9 cellular contexts compared by ENCODE assay signal in the genomic region with DNA sequence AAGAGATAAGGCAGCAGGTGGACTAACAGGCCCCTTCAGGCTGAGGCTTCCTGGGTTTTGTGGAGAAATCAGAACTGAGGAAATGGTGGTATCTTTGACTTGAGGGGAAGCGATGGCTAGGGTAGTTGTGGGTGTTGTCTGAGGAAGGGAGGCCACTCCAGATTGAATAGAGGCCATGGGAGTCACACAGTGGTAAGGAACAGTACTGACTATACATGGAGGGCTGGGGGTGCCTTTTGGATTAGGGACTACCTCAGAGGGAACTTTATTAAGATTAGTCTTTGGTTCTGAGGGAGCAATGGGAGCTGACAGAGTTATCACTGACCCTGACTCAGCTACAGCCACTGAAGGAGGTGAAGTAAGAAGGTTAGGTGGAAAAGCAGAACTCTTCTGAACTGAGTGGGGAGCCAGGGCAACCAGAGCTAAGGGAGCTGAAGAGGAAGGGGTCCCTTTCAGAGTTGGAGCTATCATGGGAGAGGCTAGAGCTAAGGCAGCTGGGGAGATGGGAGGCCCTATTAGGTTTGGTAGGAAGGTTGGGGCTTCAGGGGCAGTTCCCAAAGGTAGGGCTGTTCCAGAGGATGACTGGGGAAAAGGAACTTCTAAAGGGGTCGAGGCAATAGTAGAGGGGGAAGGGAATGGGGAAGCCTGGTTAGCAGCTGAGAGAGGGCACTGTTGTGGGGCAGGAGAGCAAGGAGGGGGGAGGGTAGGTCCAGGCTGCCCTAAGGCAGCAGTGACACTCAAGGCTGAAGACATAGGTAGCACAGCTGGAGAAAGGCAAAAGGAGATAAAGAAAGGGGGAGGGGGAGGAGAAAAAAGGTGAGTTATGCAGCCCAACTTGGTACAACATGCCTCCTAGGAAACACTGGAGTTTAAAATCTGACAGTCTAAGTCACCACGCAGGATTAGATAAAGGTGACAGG. TPM values are rescaled to one million over a fixed set of nuclear protein-coding genes. Genes with fewer than 3 reads are reported as not detected.
A peak's percentile ranks its signal among the peaks of the same experiment; 100 is the strongest.
DNase-seq lines count a peak whose midpoint lies in the region; ATAC-seq, FAIRE-seq and TF ChIP-seq lines count a peak whose summit lies in the region.
"Had no signal": no experiment of that assay in that cellular context is flagged by ENCODE, and none has a peak within 500 bp of the region (broad histone marks: within the 10 kb centered on the region; RNA-seq: fewer than 3 reads in every experiment).

No MANE protein-coding gene starts in this region.

- TF ChIP-seq CTCF in CD4-positive, alpha-beta T cell (IDR thresholded peaks at IDR 0.05): no peak
- no peak for TF ChIP-seq CTCF in GM12878 (IDR thresholded peaks at IDR 0.05 in 2 of 3, conservative IDR thresholded peaks at IDR 0.05 in 1 of 3; ENCODE audit: control insufficient read depth in 2 of 3, extremely low read depth in 1 of 3, insufficient read depth in 1 of 3, low read depth in 3 of 3, low read length in 3 of 3)

- peaks cover 87% of the 10 kb centered on the region for H3K36me3 Mint-ChIP-seq in CD4-positive, alpha-beta T cell (ENCODE audit: low read depth)
- peaks cover 0 to 59% (median 24%) of the 10 kb centered on the region in 5 donors for H3K36me3 Mint-ChIP-seq in naive thymus-derived CD4-positive, alpha-beta T cell

- H3K27me3 Mint-ChIP-seq in CD4-positive, alpha-beta T cell: no peaks in the 10 kb centered on the region
- H3K27me3 Mint-ChIP-seq in naive thymus-derived CD4-positive, alpha-beta T cell: no peaks in the 10 kb centered on the region

- H3K27ac ChIP-seq in CD4-positive, alpha-beta T cell (ENCODE audit: low read depth, low read length): peak overlapping the region; percentile 50
- H3K27ac ChIP-seq in GM12878 (ENCODE audit: control insufficient read depth, insufficient read depth): peak overlapping the region; percentile 46
- peak overlapping the region; percentile 87 for H3K27ac ChIP-seq in naive thymus-derived CD4-positive, alpha-beta T cell (ENCODE audit: low read depth, low read length)

- no peaks in the 10 kb centered on the region for H3K9me3 ChIP-seq in CD4-positive, alpha-beta T cell (ENCODE audit: control insufficient read depth, low read length)
- no peaks in the 10 kb centered on the region for H3K9me3 ChIP-seq in GM12878 (replicated peaks; ENCODE audit: control insufficient read depth, insufficient read depth, low read length)
- H3K9me3 ChIP-seq in naive thymus-derived CD4-positive, alpha-beta T cell (ENCODE audit: control insufficient read depth in 2 of 3, low read length in 3 of 3): no peaks in the 10 kb centered on the region

- FAIRE-seq in GM12878 (lab: Jason Lieb, UNC) (no peak), RCC 7860 (lab: Jason Lieb, UNC) (no peak)

- H3K79me2 ChIP-seq in GM12878 (ENCODE audit: control insufficient read depth, insufficient read depth, low read length): peaks cover 87% of the 10 kb centered on the region

- peaks cover 15 to 29% of the 10 kb centered on the region in 2 experiments for H3K36me3 ChIP-seq in GM12878 (ENCODE audit: control insufficient read depth in 2 of 2, insufficient read depth in 2 of 2, low read length in 1 of 2)
- H3K36me3 ChIP-seq in naive thymus-derived CD4-positive, alpha-beta T cell (ENCODE audit: control insufficient read depth in 2 of 3, insufficient read depth in 3 of 3, low read length in 3 of 3): peaks cover 10 to 56% (median 16%) of the 10 kb centered on the region in 3 experiments

- peak overlapping the region; percentile 57 for H3K9ac ChIP-seq in GM12878 (ENCODE audit: control insufficient read depth, insufficient read depth, low read length)

- H3K4me2 ChIP-seq in GM12878 (ENCODE audit: control insufficient read depth, insufficient read depth): peak overlapping the region; percentile 91

- no peak for TF ChIP-seq EP300 in GM12878 (IDR thresholded peaks at IDR 0.05; ENCODE audit: borderline replicate concordance in 1 of 2, control insufficient read depth in 1 of 2, low read depth in 2 of 2, low read length in 2 of 2)

- H3K4me1 ChIP-seq in GM12878 (ENCODE audit: control insufficient read depth, insufficient read depth, low read length): peaks cover 43% of the 10 kb centered on the region
- H3K4me1 ChIP-seq in naive thymus-derived CD4-positive, alpha-beta T cell (ENCODE audit: control insufficient read depth in 2 of 2, insufficient read depth in 2 of 2, low read length in 2 of 2): peaks cover 53% of the 10 kb centered on the region in 2 donors

- POLR2A ChIA-PET in CD4-positive, alpha-beta T cell (lab: Charles Lee): interaction anchor here (0.6 to 4.2 kb wide), 4 partner anchors 33 to 474 kb away, joined by 3 to 26 read pairs (median 3); a partner anchor contains a TSS
- POLR2A ChIA-PET in GM12878 (lab: Charles Lee): interaction anchor here (1.7 to 3.7 kb wide), 2 partner anchors 32 to 84 kb away, joined by 4 to 21 read pairs; a partner anchor contains a TSS
- POLR2A ChIA-PET in naive thymus-derived CD4-positive, alpha-beta T cell (lab: Charles Lee): interaction anchor here (0.6 to 1.4 kb wide), 3 partner anchors 23 to 76 kb away, joined by 3 read pairs; a partner anchor contains a TSS

- no TSS peak for BruUV-seq in GM12878 (replicated peaks; lab: Mats Ljungman, UMichigan)

- H2AFZ ChIP-seq in GM12878 (ENCODE audit: control insufficient read depth, low read depth, low read length): no peak overlapping the region

- 65% methylated on average over 3 of the region's 3 CpGs for WGBS in GM12878 (ENCODE audit: insufficient coverage, insufficient replicate concordance, low lambda C conversion rate, missing lambda C conversion rate)

- no peak for TF ChIP-seq RAD21 in GM12878 (IDR thresholded peaks at IDR 0.05; ENCODE audit: insufficient read depth, low read depth, low read length)

- CTCF ChIA-PET in CD4-positive, alpha-beta T cell (lab: Charles Lee): no interaction called here
- CTCF ChIA-PET in GM12878 (lab: Yijun Ruan, JAX): interaction anchor here (1.1 to 1.2 kb wide), 2 partner anchors 11 to 93 kb away, joined by 3 read pairs; no protein-coding TSS in a partner anchor
- CTCF ChIA-PET in naive thymus-derived CD4-positive, alpha-beta T cell (lab: Charles Lee): no interaction called here

- no peak for ATAC-seq in CD4-positive, alpha-beta T cell (ENCODE audit: poor library complexity)
- ATAC-seq in GM12878 (no peak), GM18520 (IDR thresholded peaks at IDR 0.05; ENCODE audit: unreplicated experiment) (no peak)
- ATAC-seq in naive thymus-derived CD4-positive, alpha-beta T cell: no peak

- TF ChIP-seq POLR2A in GM12878 (IDR thresholded peaks at IDR 0.05; ENCODE audit: low read depth, low read length): no peak

- H3K4me3 ChIP-seq in GM12878: peak overlapping the region; percentile 97
- H3K4me3 ChIP-seq in naive thymus-derived CD4-positive, alpha-beta T cell (ENCODE audit: low read length): no peak overlapping the region

- in situ Hi-C loops in GM12878 (cut with MboI): no loop called here

- peak overlapping the region; percentile 92 for H3K27ac Mint-ChIP-seq in CD4-positive, alpha-beta T cell
- H3K27ac Mint-ChIP-seq in naive thymus-derived CD4-positive, alpha-beta T cell: peak overlapping the region; percentile 43 to 94 (median 82)

- SMC1A ChIA-PET in GM12878 (lab: Charles Lee; ENCODE audit: uncharacterized antibody, unreplicated experiment): interaction anchor here (0.7 to 2.2 kb wide), 5 partner anchors 10 to 84 kb away, joined by 3 to 9 read pairs (median 4); no protein-coding TSS in a partner anchor

- peaks cover 88% of the 10 kb centered on the region for H3K4me1 Mint-ChIP-seq in CD4-positive, alpha-beta T cell (ENCODE audit: low read depth)
- H3K4me1 Mint-ChIP-seq in naive thymus-derived CD4-positive, alpha-beta T cell: peaks cover 68 to 80% (median 75%) of the 10 kb centered on the region in 7 donors

- peaks cover 30% of the 10 kb centered on the region for H4K20me1 ChIP-seq in GM12878 (ENCODE audit: control insufficient read depth, insufficient read depth)

- no peaks in the 10 kb centered on the region for H3K27me3 ChIP-seq in CD4-positive, alpha-beta T cell (ENCODE audit: control insufficient read depth, insufficient read depth, low read length)
- no peaks in the 10 kb centered on the region for H3K27me3 ChIP-seq in GM12878 (replicated peaks in 1 of 2; ENCODE audit: control insufficient read depth in 2 of 2, insufficient read depth in 2 of 2, low read length in 1 of 2)
- no peaks in the 10 kb centered on the region for H3K27me3 ChIP-seq in naive thymus-derived CD4-positive, alpha-beta T cell (ENCODE audit: control insufficient read depth in 2 of 2, insufficient read depth in 2 of 2, low read length in 2 of 2)

- H3K4me3 Mint-ChIP-seq in CD4-positive, alpha-beta T cell: peak overlapping the region; percentile 98
- peak overlapping the region; percentile 12 to 99 (median 81) for H3K4me3 Mint-ChIP-seq in naive thymus-derived CD4-positive, alpha-beta T cell

- DNase-seq in CD4-positive, alpha-beta T cell: no peak
- peak; percentile 27 to 55 for DNase-seq in Kasumi-1 (lab: John Stamatoyannopoulos, UW)
- DNase-seq in GM12878 (ENCODE audit: low read depth, low spot score): no peak
- DNase-seq in naive thymus-derived CD4-positive, alpha-beta T cell: no peak
- no peak for DNase-seq in COR-L47 (lab: John Stamatoyannopoulos, UW)
- DNase-seq in anterior cingulate cortex (lab: John Stamatoyannopoulos, UW): no peak
- no peak for DNase-seq in RCC 7860 (ENCODE audit: low spot score)
- DNase-seq: glutamatergic neuron had no signal

- H3K9me3 Mint-ChIP-seq in CD4-positive, alpha-beta T cell: no peaks in the 10 kb centered on the region
- H3K9me3 Mint-ChIP-seq in naive thymus-derived CD4-positive, alpha-beta T cell: no peaks in the 10 kb centered on the region

- intact Hi-C loops in CD4-positive, alpha-beta T cell (cut with DNase I, micrococcal nuclease): loop anchor here in 1 of 2 experiments (10.0 kb wide), 2 partner anchors 46 to 896 kb away; a partner anchor contains a TSS
- intact Hi-C loops in GM12878 (cut with micrococcal nuclease; ENCODE audit: unreplicated experiment): loop anchor here (2.0 kb wide), 1 partner anchor 78 kb away; no protein-coding TSS in a partner anchor
- intact Hi-C loops in naive thymus-derived CD4-positive, alpha-beta T cell (cut with micrococcal nuclease): loop anchor here in 1 of 2 donors (10.0 kb wide), 1 partner anchor 804 kb away; a partner anchor contains a TSS

- RAD21 ChIA-PET in GM12878 (lab: Charles Lee; ENCODE audit: unreplicated experiment): interaction anchor here (2.1 kb wide), 1 partner anchor 84 kb away, joined by 8 read pairs; no protein-coding TSS in a partner anchor

RNA-seq across cellular contexts. Expression of a gene that starts 4.1 kb away (rescaled TPM):
- total RNA-seq in CD4-positive, alpha-beta T cell: 1,000 to 10,000 TPM; 1,441 to 1,479 TPM
- 193 and 207 TPM in 2 replicates for total RNA-seq in GM12878 (2013; cell fraction: nucleolus; rRNA removed)
- 1,902 and 2,076 TPM in 2 replicates for total RNA-seq in GM12878 (2014; rRNA removed)
- total RNA-seq in GM12878 (2014; rRNA removed; fragmentation: Illumina TruSeq; extraction: Trizol): 2,552 and 2,616 TPM in 2 replicates
- 1,181 and 1,218 TPM in 2 replicates for total RNA-seq in GM12878 (2021)
- polyA plus RNA-seq in GM12878 (2011; ENCODE audit: low read depth): 4,087 TPM
- polyA plus RNA-seq in GM12878 (2011; rRNA removed): 1,734 and 2,407 TPM in 2 replicates
- 666 and 668 TPM in 2 replicates for polyA plus RNA-seq in GM12878 (2011; cell fraction: cytosol; rRNA removed)
- 288 and 329 TPM in 2 replicates for polyA plus RNA-seq in GM12878 (2011; cell fraction: nucleus; rRNA removed)
- 2,659 and 2,949 TPM in 2 replicates for polyA plus RNA-seq in GM12878 (2012)
- 2,171 and 2,212 TPM in 2 replicates for polyA plus RNA-seq in GM12878 (2014; fragmentation: Illumina TruSeq; extraction: Trizol)
- polyA plus RNA-seq in GM12878 (2014; fragmentation: Nextera tagmentation; extraction: Ambion mirVana): 1,000 to 10,000 TPM; 2,263 to 2,782 TPM
- polyA plus RNA-seq in GM12878 (2014; rRNA removed): 1,670 and 1,966 TPM in 2 replicates
- 1,000 to 10,000 TPM; 1,525 to 1,529 TPM for polyA plus RNA-seq in GM12878 (2016; fragmentation: Nextera tagmentation; extraction: Ambion mirVana)
- polyA minus RNA-seq in GM12878 (2011; rRNA and poly(A)+ RNA removed): 388 and 450 TPM in 2 replicates
- 193 and 205 TPM in 2 replicates for polyA minus RNA-seq in GM12878 (2011; cell fraction: cytosol; rRNA and poly(A)+ RNA removed)
- polyA minus RNA-seq in GM12878 (2011; cell fraction: nucleus; rRNA and poly(A)+ RNA removed): 64.9 and 110 TPM in 2 replicates
- 1,000 to 10,000 TPM in 4 of 5 experiments, 100 to 1,000 TPM in 1; 834 to 1,486 (median 1,355) TPM for total RNA-seq in naive thymus-derived CD4-positive, alpha-beta T cell
- 1,000 to 10,000 TPM; 1,440 to 1,626 TPM for polyA plus RNA-seq in naive thymus-derived CD4-positive, alpha-beta T cell

RNA-seq across cellular contexts. Expression of a gene that starts 31.2 kb away (rescaled TPM):
- 1 to 10 TPM; 5.3 to 6.1 TPM for total RNA-seq in CD4-positive, alpha-beta T cell
- 64.0 and 74.2 TPM in 2 replicates for total RNA-seq in GM12878 (2013; cell fraction: nucleolus; rRNA removed)
- total RNA-seq in GM12878 (2014; rRNA removed) (27.1 and 40.1 TPM in 2 replicates), GM12878 (2014; rRNA removed; fragmentation: Illumina TruSeq; extraction: Trizol) (53.0 and 58.8 TPM in 2 replicates), GM12878 (2021) (29.8 and 31.0 TPM in 2 replicates)
- polyA plus RNA-seq in GM12878 (2011; ENCODE audit: low read depth): 20.7 TPM
- polyA plus RNA-seq in GM12878 (2011; rRNA removed) (42.1 and 64.4 TPM in 2 replicates), GM12878 (2014; fragmentation: Illumina TruSeq; extraction: Trizol) (59.8 and 71.5 TPM in 2 replicates), GM12878 (2014; fragmentation: Nextera tagmentation; extraction: Ambion mirVana) (10 to 100 TPM; 54.0 to 70.6 TPM), GM12878 (2014; rRNA removed) (25.8 and 35.2 TPM in 2 replicates), GM12878 (2016; fragmentation: Nextera tagmentation; extraction: Ambion mirVana) (10 to 100 TPM; 57.5 to 59.7 TPM)
- polyA plus RNA-seq in GM12878 (2011; cell fraction: cytosol; rRNA removed): 26.7 and 31.3 TPM in 2 replicates
- 22.9 and 26.7 TPM in 2 replicates for polyA plus RNA-seq in GM12878 (2011; cell fraction: nucleus; rRNA removed)
- polyA plus RNA-seq in GM12878 (2012): 18.6 and 27.7 TPM in 2 replicates
- polyA minus RNA-seq in GM12878 (2011; rRNA and poly(A)+ RNA removed): 28.6 and 44.9 TPM in 2 replicates
- 9.7 and 13.9 TPM in 2 replicates for polyA minus RNA-seq in GM12878 (2011; cell fraction: cytosol; rRNA and poly(A)+ RNA removed)
- 23.8 and 30.6 TPM in 2 replicates for polyA minus RNA-seq in GM12878 (2011; cell fraction: nucleus; rRNA and poly(A)+ RNA removed)
- 10 to 100 TPM; 11.5 to 39.8 (median 26.2) TPM for total RNA-seq in naive thymus-derived CD4-positive, alpha-beta T cell
- 10 to 100 TPM; 40.0 to 55.1 TPM for polyA plus RNA-seq in naive thymus-derived CD4-positive, alpha-beta T cell

RNA-seq across cellular contexts. Expression of a gene that starts 32.9 kb away (rescaled TPM):
- 100 to 1,000 TPM; 146 to 154 TPM for total RNA-seq in CD4-positive, alpha-beta T cell
- total RNA-seq in GM12878 (2013; cell fraction: nucleolus; rRNA removed): 55.1 and 58.8 TPM in 2 replicates
- total RNA-seq in GM12878 (2014; rRNA removed): 128 and 136 TPM in 2 replicates
- total RNA-seq in GM12878 (2014; rRNA removed; fragmentation: Illumina TruSeq; extraction: Trizol): 160 and 164 TPM in 2 replicates
- 262 and 263 TPM in 2 replicates for total RNA-seq in GM12878 (2021)
- polyA plus RNA-seq in GM12878 (2011; ENCODE audit: low read depth): 117 TPM
- polyA plus RNA-seq in GM12878 (2011; rRNA removed): 143 and 208 TPM in 2 replicates
- polyA plus RNA-seq in GM12878 (2011; cell fraction: cytosol; rRNA removed): 50.8 and 55.0 TPM in 2 replicates
- polyA plus RNA-seq in GM12878 (2011; cell fraction: nucleus; rRNA removed): 69.1 and 79.0 TPM in 2 replicates
- polyA plus RNA-seq in GM12878 (2012): 183 and 246 TPM in 2 replicates
- 317 and 356 TPM in 2 replicates for polyA plus RNA-seq in GM12878 (2014; fragmentation: Illumina TruSeq; extraction: Trizol)
- 100 to 1,000 TPM; 117 to 186 TPM for polyA plus RNA-seq in GM12878 (2014; fragmentation: Nextera tagmentation; extraction: Ambion mirVana)
- 135 and 154 TPM in 2 replicates for polyA plus RNA-seq in GM12878 (2014; rRNA removed)
- 100 to 1,000 TPM; 509 to 520 TPM for polyA plus RNA-seq in GM12878 (2016; fragmentation: Nextera tagmentation; extraction: Ambion mirVana)
- polyA minus RNA-seq in GM12878 (2011; rRNA and poly(A)+ RNA removed): 47.4 and 60.2 TPM in 2 replicates
- polyA minus RNA-seq in GM12878 (2011; cell fraction: cytosol; rRNA and poly(A)+ RNA removed): 74.6 and 80.4 TPM in 2 replicates
- polyA minus RNA-seq in GM12878 (2011; cell fraction: nucleus; rRNA and poly(A)+ RNA removed): 26.0 and 48.0 TPM in 2 replicates
- 100 to 1,000 TPM; 111 to 229 (median 153) TPM for total RNA-seq in naive thymus-derived CD4-positive, alpha-beta T cell
- 100 to 1,000 TPM; 221 to 289 TPM for polyA plus RNA-seq in naive thymus-derived CD4-positive, alpha-beta T cell

RNA-seq across cellular contexts. Expression of a gene that starts 42.2 kb away (rescaled TPM):
- total RNA-seq in CD4-positive, alpha-beta T cell: not detected
- 0.64 TPM in 1 of 2 replicates, not detected in the other for total RNA-seq in GM12878 (2013; cell fraction: nucleolus; rRNA removed)
- 0.90 and 1.6 TPM in 2 replicates for total RNA-seq in GM12878 (2014; rRNA removed)
- total RNA-seq in GM12878 (2014; rRNA removed; fragmentation: Illumina TruSeq; extraction: Trizol): 1.6 and 2.1 TPM in 2 replicates
- total RNA-seq in GM12878 (2021): 2.1 and 3.2 TPM in 2 replicates
- polyA plus RNA-seq in GM12878 (2011; ENCODE audit: low read depth): 0.52 TPM
- 0.91 and 0.98 TPM in 2 replicates for polyA plus RNA-seq in GM12878 (2011; rRNA removed)
- polyA plus RNA-seq in GM12878 (2011; cell fraction: cytosol; rRNA removed): 0.64 and 0.80 TPM in 2 replicates
- polyA plus RNA-seq in GM12878 (2011; cell fraction: nucleus; rRNA removed): 0.30 and 0.38 TPM in 2 replicates
- polyA plus RNA-seq in GM12878 (2012): 0.54 and 1.00 TPM in 2 replicates
- 1.5 and 2.4 TPM in 2 replicates for polyA plus RNA-seq in GM12878 (2014; fragmentation: Illumina TruSeq; extraction: Trizol)
- polyA plus RNA-seq in GM12878 (2014; fragmentation: Nextera tagmentation; extraction: Ambion mirVana): 1 to 10 TPM; 2.0 to 2.1 TPM
- polyA plus RNA-seq in GM12878 (2014; rRNA removed): 0.99 and 1.2 TPM in 2 replicates
- polyA plus RNA-seq in GM12878 (2016; fragmentation: Nextera tagmentation; extraction: Ambion mirVana): 1 to 10 TPM; 1.9 to 2.2 TPM
- 0.10 and 0.44 TPM in 2 replicates for polyA minus RNA-seq in GM12878 (2011; rRNA and poly(A)+ RNA removed)
- not detected in 2 replicates for polyA minus RNA-seq in GM12878 (2011; cell fraction: cytosol; rRNA and poly(A)+ RNA removed)
- polyA minus RNA-seq in GM12878 (2011; cell fraction: nucleus; rRNA and poly(A)+ RNA removed): not detected in 2 replicates
- total RNA-seq in naive thymus-derived CD4-positive, alpha-beta T cell: 1 to 10 TPM in 2 of 5 experiments, under 1 TPM in 3; 0.22 to 1.5 (median 0.64) TPM
- polyA plus RNA-seq in naive thymus-derived CD4-positive, alpha-beta T cell: 1 to 10 TPM in 1 of 2 donors, under 1 TPM in 1; 0.99 to 1.3 TPM

Comparison
In these comparisons a context has a peak if more than half of its experiments do, and no peak if none do; other contexts are left out.
1. DNase-seq: peak in Kasumi-1 (2 of 2); none in CD4-positive, alpha-beta T cell (0 of 10), GM12878 (single experiment), naive thymus-derived CD4-positive, alpha-beta T cell (0 of 9), COR-L47 (single experiment), anterior cingulate cortex (0 of 58) and RCC 7860 (single experiment).
2. Peak in every context shown above with its lines, with median percentiles within 50 percentile points of each other: H3K27ac ChIP-seq.